Comparison of ENCODE assay signal across 9 cellular contexts in genomic region chr1:31282426-31282825, GRCh38. TPM values are rescaled to one million over a fixed set of nuclear protein-coding genes. Genes with fewer than 3 reads are reported as not detected.
"Had no signal": no experiment of that assay in that cellular context is flagged by ENCODE, and none has a peak within 500 bp of the region (broad histone marks: within the 10 kb centered on the region; RNA-seq: fewer than 3 reads in every experiment).

No MANE protein-coding gene starts in this region.

RNA-seq across cellular contexts. Expression of gene NKAIN1, which starts 42.7 kb away (rescaled TPM):
- total RNA-seq: stomach, subcutaneous adipose tissue, thoracic aorta, thyroid gland, tibial nerve, transverse colon, upper lobe of right lung, ureter, vagina had no signal
